In the genomic region with DNA sequence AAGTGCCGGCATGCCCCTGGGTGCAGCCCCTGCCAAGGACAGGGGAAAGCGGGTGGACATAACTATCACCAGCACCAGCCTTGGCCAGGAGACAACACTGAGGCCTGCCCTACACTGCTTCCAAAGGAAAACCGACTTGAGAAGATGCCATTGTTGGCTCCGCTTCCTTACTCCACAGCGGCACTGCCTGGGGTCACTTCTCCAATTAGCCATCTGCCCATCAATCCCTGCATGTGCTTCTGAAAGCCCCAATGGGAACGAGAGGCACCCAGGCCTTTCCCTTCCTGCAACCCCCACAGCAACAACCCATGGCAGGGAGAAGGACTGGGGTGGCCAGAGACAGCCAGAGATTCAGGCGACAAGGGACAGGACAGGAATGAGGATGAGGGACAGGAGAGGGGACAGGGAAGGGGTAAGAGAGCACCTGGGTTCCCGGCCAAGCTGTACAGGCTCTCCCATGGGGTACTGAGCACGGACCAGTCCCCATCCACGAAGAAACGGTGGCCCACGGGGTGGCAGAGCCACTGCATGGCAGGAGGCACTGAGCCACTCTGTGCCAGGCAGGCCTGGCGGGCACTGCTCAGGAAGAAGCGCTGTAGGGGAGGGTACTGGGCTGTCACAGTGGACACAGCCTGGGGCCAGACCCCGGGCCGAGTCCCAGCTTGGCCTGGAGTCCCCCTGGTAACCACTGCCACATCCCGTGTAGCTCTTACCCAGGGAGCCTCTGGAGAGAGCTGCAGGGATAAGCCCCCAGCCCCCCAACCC, we compare ENCODE assay signal across 13 cellular contexts. TPM values are rescaled to one million over a fixed set of nuclear protein-coding genes. Genes with fewer than 3 reads are reported as not detected.
A peak's percentile ranks its signal among the peaks of the same experiment; 100 is the strongest.
DNase-seq lines count a peak whose midpoint lies in the region; ATAC-seq and TF ChIP-seq lines count a peak whose summit lies in the region.
"Had no signal": no experiment of that assay in that cellular context is flagged by ENCODE, and none has a peak within 500 bp of the region (broad histone marks: within the 10 kb centered on the region; RNA-seq: fewer than 3 reads in every experiment).

No MANE protein-coding gene starts in this region.

- H3K27me3 Mint-ChIP-seq in activated CD8-positive, alpha-beta T cell treated with anti-CD3 and anti-CD28 coated beads for 36 hours, result no peaks in the 10 kb centered on the region
- no peaks in the 10 kb centered on the region for H3K27me3 Mint-ChIP-seq in activated CD8-positive, alpha-beta T cell treated with anti-CD3 and anti-CD28 coated beads, Interleukin-2, amount 10 ng/mL, durations not matched to agents 7 days and 5 days (ENCODE audit: low read depth)

- H3K4me3 Mint-ChIP-seq in activated CD8-positive, alpha-beta T cell treated with anti-CD3 and anti-CD28 coated beads for 36 hours, result no peak overlapping the region
- no peak overlapping the region for H3K4me3 Mint-ChIP-seq in activated CD8-positive, alpha-beta T cell treated with anti-CD3 and anti-CD28 coated beads, Interleukin-2, amount 10 ng/mL, durations not matched to agents 7 days and 5 days

- TF ChIP-seq CTCF in activated CD8-positive, alpha-beta T cell treated with anti-CD3 and anti-CD28 coated beads for 36 hours (IDR thresholded peaks at IDR 0.05), result no peak
- TF ChIP-seq CTCF in adrenal gland (IDR thresholded peaks at IDR 0.05), result no peak

- peaks cover 37 to 88% of the 10 kb centered on the region in 2 donors for H3K4me1 ChIP-seq in adrenal gland (replicated peaks in 1 of 2)
- no peaks in the 10 kb centered on the region for H3K4me1 ChIP-seq in right cardiac atrium (ENCODE audit: control insufficient read depth, insufficient read depth, low read length)
- H3K4me1 ChIP-seq in GM23248 (ENCODE audit: insufficient read depth), result peaks cover 5% of the 10 kb centered on the region

- H3K27me3 ChIP-seq in adrenal gland, result no peaks in the 10 kb centered on the region
- H3K27me3 ChIP-seq in right cardiac atrium (ENCODE audit: control insufficient read depth, insufficient read depth), result no peaks in the 10 kb centered on the region
- H3K27me3 ChIP-seq in GM23248 (replicated peaks; ENCODE audit: insufficient read depth), result no peaks in the 10 kb centered on the region
- H3K27me3 ChIP-seq: cardiac muscle cell, uterus had no signal

- ATAC-seq in activated CD8-positive, alpha-beta T cell treated with anti-CD3 and anti-CD28 coated beads for 36 hours, result no peak
- ATAC-seq in activated CD8-positive, alpha-beta T cell treated with anti-CD3 and anti-CD28 coated beads, Interleukin-2, amount 10 ng/mL, durations not matched to agents 7 days and 5 days, result no peak
- ATAC-seq in right cardiac atrium, result no peak

- CTCF ChIA-PET in activated CD8-positive, alpha-beta T cell treated with anti-CD3 and anti-CD28 coated beads for 36 hours (lab: Charles Lee), result interaction anchor here (0.7 to 8.2 kb wide), 3 partner anchors 37 to 46 kb away, joined by 3 to 104 read pairs (median 83); no protein-coding TSS in a partner anchor
- CTCF ChIA-PET in activated CD8-positive, alpha-beta T cell treated with anti-CD3 and anti-CD28 coated beads, Interleukin-2, amount 10 ng/mL, durations not matched to agents 7 days and 5 days (lab: Charles Lee), result interaction anchor here (1.1 to 1.3 kb wide), 2 partner anchors 45 to 104 kb away, joined by 4 read pairs; no protein-coding TSS in a partner anchor

- peaks cover 6% of the 10 kb centered on the region for H3F3A ChIP-seq in GM23248 (ENCODE audit: insufficient read depth)

- no peak overlapping the region for H3K4me3 ChIP-seq in adrenal gland
- no peak overlapping the region for H3K4me3 ChIP-seq in right cardiac atrium (ENCODE audit: low read length)
- H3K4me3 ChIP-seq in GM23248, result no peak overlapping the region
- H3K4me3 ChIP-seq: cardiac muscle cell, smooth muscle cell, uterus had no signal

- H3K9me3 ChIP-seq in adrenal gland (replicated peaks in 1 of 3) (no peaks in the 10 kb centered on the region), right cardiac atrium (ENCODE audit: control insufficient read depth, low read length) (no peaks in the 10 kb centered on the region), GM23248 (ENCODE audit: low read depth) (no peaks in the 10 kb centered on the region)
- H3K9me3 ChIP-seq: uterus had no signal

- no peak overlapping the region for H3K9ac ChIP-seq in GM23248

- no peak for DNase-seq in activated CD8-positive, alpha-beta T cell treated with anti-CD3 and anti-CD28 coated beads for 36 hours
- DNase-seq in activated CD8-positive, alpha-beta T cell treated with anti-CD3 and anti-CD28 coated beads, Interleukin-2, amount 10 ng/mL, durations not matched to agents 7 days and 5 days, result no peak
- peak in 5 of 7 donors; percentile 56 to 72 (median 60) for DNase-seq in adrenal gland
- DNase-seq in right cardiac atrium, result no peak
- no peak for DNase-seq in NCI-H526 treated with DMSO at 0.1 percent for 48 hours (lab: John Stamatoyannopoulos, UW)
- no peak for DNase-seq in NK-92 (lab: John Stamatoyannopoulos, UW; ENCODE audit: unreplicated experiment)
- DNase-seq in GM23248, result no peak
- DNase-seq: DMS79 treated with DMSO at 0.1 percent for 48 hours, H7, uterus had no signal

- POLR2A ChIA-PET in activated CD8-positive, alpha-beta T cell treated with anti-CD3 and anti-CD28 coated beads for 36 hours (lab: Charles Lee), result interaction anchor here (0.6 to 1.8 kb wide), 10 partner anchors 9 to 46 kb away, joined by 3 to 7 read pairs (median 4); no protein-coding TSS in a partner anchor
- POLR2A ChIA-PET in activated CD8-positive, alpha-beta T cell treated with anti-CD3 and anti-CD28 coated beads, Interleukin-2, amount 10 ng/mL, durations not matched to agents 7 days and 5 days (lab: Charles Lee), result interaction anchor here (1.3 kb wide), 1 partner anchor 39 kb away, joined by 4 read pairs; no protein-coding TSS in a partner anchor

- H4K20me1 ChIP-seq in GM23248 (ENCODE audit: insufficient read depth), result no peaks in the 10 kb centered on the region

- no peak overlapping the region for H2AFZ ChIP-seq in GM23248

- peak overlapping the region; percentile 62 for H3K27ac Mint-ChIP-seq in activated CD8-positive, alpha-beta T cell treated with anti-CD3 and anti-CD28 coated beads for 36 hours
- no peak overlapping the region for H3K27ac Mint-ChIP-seq in activated CD8-positive, alpha-beta T cell treated with anti-CD3 and anti-CD28 coated beads, Interleukin-2, amount 10 ng/mL, durations not matched to agents 7 days and 5 days

- no peaks in the 10 kb centered on the region for H3K79me2 ChIP-seq in GM23248 (ENCODE audit: insufficient read depth)

- peaks cover 35% of the 10 kb centered on the region for H3K4me1 Mint-ChIP-seq in activated CD8-positive, alpha-beta T cell treated with anti-CD3 and anti-CD28 coated beads for 36 hours (ENCODE audit: low read depth)
- H3K4me1 Mint-ChIP-seq in activated CD8-positive, alpha-beta T cell treated with anti-CD3 and anti-CD28 coated beads, Interleukin-2, amount 10 ng/mL, durations not matched to agents 7 days and 5 days (ENCODE audit: low read depth), result peaks cover 45% of the 10 kb centered on the region

- TF ChIP-seq POLR2A in adrenal gland (IDR thresholded peaks at IDR 0.05), result no peak

- H3K4me2 ChIP-seq in GM23248 (ENCODE audit: unreplicated experiment), result no peak overlapping the region
- H3K4me2 ChIP-seq: smooth muscle cell had no signal

- in situ Hi-C loops in GM23248 (cut with MboI), result loop anchor here (5.0 kb wide), 1 partner anchor 42 kb away; no protein-coding TSS in a partner anchor

- H3K36me3 Mint-ChIP-seq in activated CD8-positive, alpha-beta T cell treated with anti-CD3 and anti-CD28 coated beads for 36 hours (ENCODE audit: low read depth), result peaks cover 52% of the 10 kb centered on the region
- peaks cover 68% of the 10 kb centered on the region for H3K36me3 Mint-ChIP-seq in activated CD8-positive, alpha-beta T cell treated with anti-CD3 and anti-CD28 coated beads, Interleukin-2, amount 10 ng/mL, durations not matched to agents 7 days and 5 days (ENCODE audit: low read depth)

- H3K27ac ChIP-seq in adrenal gland (peak overlapping the region in 4 of 5 donors; percentile 17 to 94 (median 72)), right cardiac atrium (ENCODE audit: low read length) (peak overlapping the region; percentile 52), temporal lobe (ENCODE audit: low read depth, low read length) (peak overlapping the region; percentile 87), GM23248 (no peak overlapping the region)
- H3K27ac ChIP-seq: cardiac muscle cell, uterus had no signal

- no peaks in the 10 kb centered on the region for H3K9me3 Mint-ChIP-seq in activated CD8-positive, alpha-beta T cell treated with anti-CD3 and anti-CD28 coated beads for 36 hours
- H3K9me3 Mint-ChIP-seq in activated CD8-positive, alpha-beta T cell treated with anti-CD3 and anti-CD28 coated beads, Interleukin-2, amount 10 ng/mL, durations not matched to agents 7 days and 5 days (ENCODE audit: insufficient read depth), result no peaks in the 10 kb centered on the region

- intact Hi-C loops in activated CD8-positive, alpha-beta T cell treated with anti-CD3 and anti-CD28 coated beads for 36 hours (cut with micrococcal nuclease), result loop anchor here (5.0 kb wide), 1 partner anchor 37 kb away; no protein-coding TSS in a partner anchor
- intact Hi-C loops in adrenal gland (cut with DNase I), result loop anchor here in 1 of 2 donors (5.0 kb wide), 1 partner anchor 217 kb away; no protein-coding TSS in a partner anchor
- intact Hi-C loops in right cardiac atrium (cut with DNase I), result loop anchor here in 2 of 4 donors (10.0 kb wide), 2 partner anchors 99 to 131 kb away; a partner anchor contains a TSS

- H3K36me3 ChIP-seq in adrenal gland (replicated peaks in 1 of 2) (peaks cover 0 to 80% of the 10 kb centered on the region in 2 donors), GM23248 (ENCODE audit: low read depth) (peaks cover 3% of the 10 kb centered on the region; the same call in 1 of the 2 replicates)
- H3K36me3 ChIP-seq: cardiac muscle cell, uterus had no signal

- 54 to 60% (median 59%) methylated on average over 14 to 17 of the region's 17 CpGs for WGBS in adrenal gland, 4 donors
- WGBS in right cardiac atrium, result 69% methylated on average over 17 of the region's 17 CpGs
- 71 to 74% methylated on average over 16 of the region's 17 CpGs for WGBS in GM23248 (ENCODE audit: low coverage in 1 of 2, low lambda C conversion rate in 2 of 2, missing lambda C conversion rate in 2 of 2), 2 experiments

- H3K9me2 ChIP-seq in GM23248 (ENCODE audit: insufficient read depth), result no peaks in the 10 kb centered on the region

RNA-seq across cellular contexts. Expression of a gene that starts 21.2 kb away (rescaled TPM):
- total RNA-seq in activated CD8-positive, alpha-beta T cell treated with anti-CD3 and anti-CD28 coated beads for 36 hours, result 100 to 1,000 TPM; 103 to 116 TPM
- 100 to 1,000 TPM; 212 to 254 TPM for total RNA-seq in activated CD8-positive, alpha-beta T cell treated with anti-CD3 and anti-CD28 coated beads, Interleukin-2, amount 10 ng/mL, durations not matched to agents 7 days and 5 days
- 100 to 1,000 TPM; 403 to 850 (median 667) TPM for total RNA-seq in adrenal gland
- 100 to 1,000 TPM; 298 to 818 (median 483) TPM for polyA plus RNA-seq in adrenal gland
- total RNA-seq in right cardiac atrium, result 10 to 100 TPM; 28.7 to 41.6 (median 36.2) TPM
- 45.7 TPM for polyA plus RNA-seq in right cardiac atrium
- 13.3 TPM for total RNA-seq in temporal lobe
- 34.4 and 36.2 TPM in 2 replicates for total RNA-seq in GM23248 (2014; rRNA removed; shearing (Covaris generic))
- 14.3 and 19.2 TPM in 2 replicates for polyA plus RNA-seq in GM23248 (2016; fragmentation: Nextera tagmentation; extraction: Ambion mirVana)

Comparison
In these comparisons a context has a peak if more than half of its experiments do, and no peak if none do; other contexts are left out.
1. DNase-seq: peak in adrenal gland (5 of 7); none in activated CD8-positive, alpha-beta T cell treated with anti-CD3 and anti-CD28 coated beads for 36 hours (single experiment), activated CD8-positive, alpha-beta T cell treated with anti-CD3 and anti-CD28 coated beads, Interleukin-2, amount 10 ng/mL, durations not matched to agents 7 days and 5 days (single experiment), right cardiac atrium (0 of 3), NCI-H526 treated with DMSO at 0.1 percent for 48 hours (single experiment), NK-92 (single experiment) and GM23248 (single experiment).